21 cellular contexts compared by ENCODE assay signal in genomic region chr6:141653590-141653989, GRCh38.
DNase-seq lines count a peak whose midpoint lies in the region; ATAC-seq and TF ChIP-seq lines count a peak whose summit lies in the region.
"Had no signal": no experiment of that assay in that cellular context is flagged by ENCODE, and none has a peak within 500 bp of the region (broad histone marks: within the 10 kb centered on the region; RNA-seq: fewer than 3 reads in every experiment).

No MANE protein-coding gene starts in this region.

- no peak for ATAC-seq in GM18909 (IDR thresholded peaks at IDR 0.05; ENCODE audit: poor library complexity, unreplicated experiment)
- ATAC-seq: A549, foreskin keratinocyte, T-helper 17 cell, upper lobe of right lung had no signal

- TF ChIP-seq CTCF in choroid plexus epithelial cell (conservative IDR thresholded peaks at IDR 0.05; ENCODE audit: low read depth, low read length): no peak

- peak; percentile 7 to 30 (median 7) for DNase-seq in NCI-H1417 (lab: John Stamatoyannopoulos, UW)
- DNase-seq in NCI-H1417 treated with DMSO at 0.1 percent for 48 hours (lab: John Stamatoyannopoulos, UW): no peak
- peak; percentile 5 for DNase-seq in Daoy (ENCODE audit: low read depth)
- peak; percentile 29 for DNase-seq in NCI-H1105 treated with DMSO at 0.1 percent for 48 hours (lab: John Stamatoyannopoulos, UW)
- DNase-seq in choroid plexus epithelial cell (ENCODE audit: low read depth): peak; percentile 19
- no peak for DNase-seq in NCI-H128 (lab: John Stamatoyannopoulos, UW; ENCODE audit: unreplicated experiment)
- no peak for DNase-seq in NCI-H1048 (lab: John Stamatoyannopoulos, UW)
- DNase-seq: activated CD4-positive, alpha-beta T cell treated with anti-CD3 and anti-CD28 coated beads, Interleukin-2, amount 50 U/mL, for 1 hour; foreskin keratinocyte; H7; KG1; NCI-H1436; NCI-H345; Peyer's patch; sigmoid colon; T-helper 17 cell; upper lobe of right lung; WERI-Rb-1 had no signal

- no peak overlapping the region for H3K4me3 ChIP-seq in choroid plexus epithelial cell (ENCODE audit: low read depth, low read length)
- H3K4me3 ChIP-seq: A549, ascending aorta, Peyer's patch, sigmoid colon, upper lobe of right lung had no signal

Comparison
In these comparisons a context has a peak if more than half of its experiments do, and no peak if none do; other contexts are left out.
1. DNase-seq: peak in NCI-H1417 (3 of 3), Daoy (single experiment), NCI-H1105 treated with DMSO at 0.1 percent for 48 hours (single experiment) and choroid plexus epithelial cell (single experiment); none in NCI-H1417 treated with DMSO at 0.1 percent for 48 hours (single experiment), NCI-H128 (single experiment) and NCI-H1048 (single experiment).